ENCODE assay signal across 9 cellular contexts in genomic region chr17:77124192-77124908, GRCh38. TPM values are rescaled to one million over a fixed set of nuclear protein-coding genes. Genes with fewer than 3 reads are reported as not detected.
DNase-seq lines count a peak whose midpoint lies in the region; ATAC-seq and TF ChIP-seq lines count a peak whose summit lies in the region.
"Had no signal": no experiment of that assay in that cellular context is flagged by ENCODE, and none has a peak within 500 bp of the region (broad histone marks: within the 10 kb centered on the region; RNA-seq: fewer than 3 reads in every experiment).

No MANE protein-coding gene starts in this region.

- H3K27ac ChIP-seq in PC-3 (ENCODE audit: low read length) (peak overlapping the region; percentile 95), epithelial cell of prostate (peak overlapping the region; percentile 98)

- peaks cover 21% of the 10 kb centered on the region for H3F3A ChIP-seq in PC-3 (ENCODE audit: low read length, unreplicated experiment)

- intact Hi-C loops in PC-3 (cut with micrococcal nuclease): no loop called here

- no peaks in the 10 kb centered on the region for H3K27me3 ChIP-seq in PC-3 (ENCODE audit: low read length)
- no peaks in the 10 kb centered on the region for H3K27me3 ChIP-seq in mucosa of stomach (ENCODE audit: control insufficient read depth, insufficient read depth, low read length)

- H4K20me1 ChIP-seq in PC-3 (ENCODE audit: low read length): no peaks in the 10 kb centered on the region

- H3K9me2 ChIP-seq in PC-3 (replicated peaks; ENCODE audit: low read length): no peaks in the 10 kb centered on the region

- peak overlapping the region; percentile 63 for H3K4me2 ChIP-seq in PC-3 (ENCODE audit: low read length)

- peak overlapping the region; percentile 39 for H2AFZ ChIP-seq in PC-3 (ENCODE audit: low read length)

- H3K9me3 ChIP-seq in PC-3 (ENCODE audit: low read length): no peaks in the 10 kb centered on the region
- no peaks in the 10 kb centered on the region for H3K9me3 ChIP-seq in mucosa of stomach (ENCODE audit: control insufficient read depth, low read length)

- TF ChIP-seq CTCF in PC-3 (conservative IDR thresholded peaks at IDR 0.05; ENCODE audit: low read depth, low read length): no peak

- H3K79me2 ChIP-seq in PC-3 (ENCODE audit: low read length): 0 out of 2 replicates have a peak, but pooled peaks cover 4% of the 10 kb centered on the region

- H3K9ac ChIP-seq in PC-3 (ENCODE audit: low read length) (peak overlapping the region; percentile 57), mucosa of stomach (ENCODE audit: low read length) (peak overlapping the region; percentile 29)

- CTCF ChIA-PET in PC-3 (lab: Charles Lee): interaction anchor here (1.2 to 2.4 kb wide), 2 partner anchors 17 to 22 kb away, joined by 11 to 14 read pairs; partner anchors contain the start of gene SEC14L1

- H3K36me3 ChIP-seq in PC-3 (ENCODE audit: low read depth, low read length) (no peaks in the 10 kb centered on the region), mucosa of stomach (ENCODE audit: control insufficient read depth, insufficient read depth, low read length) (no peaks in the 10 kb centered on the region)

- H3K4me3 ChIP-seq in PC-3 (ENCODE audit: low read length): peak overlapping the region; percentile 9; the same call in 1 of the 2 replicates
- H3K4me3 ChIP-seq in mucosa of stomach (ENCODE audit: low read length): no peak overlapping the region

- BruUV-seq in PC-3 (replicated peaks; lab: Mats Ljungman, UMichigan): TSS peak; percentile 70

- ATAC-seq in PC-3: peak; percentile 23
- ATAC-seq in GM21381 (IDR thresholded peaks at IDR 0.05; ENCODE audit: unreplicated experiment): no peak
- ATAC-seq in HG02610 (IDR thresholded peaks at IDR 0.05; ENCODE audit: unreplicated experiment): no peak

- POLR2A ChIA-PET in PC-3 (lab: Charles Lee; ENCODE audit: unreplicated experiment): interaction anchor here (0.5 to 2.0 kb wide), 6 partner anchors 14 to 1705 kb away, joined by 3 to 28 read pairs (median 8); partner anchors contain the start of gene SEC14L1

- H3K4me1 ChIP-seq in PC-3 (ENCODE audit: insufficient read depth, low read length): peaks cover 64% of the 10 kb centered on the region
- H3K4me1 ChIP-seq in mucosa of stomach (ENCODE audit: control insufficient read depth, insufficient read depth, low read length): peaks cover 73% of the 10 kb centered on the region

- DNase-seq in A172 (ENCODE audit: low spot score) (peak; percentile 97), PC-3 (peak; percentile 91), epithelial cell of prostate (ENCODE audit: low read depth, low spot score) (peak; percentile 67), NCI-H187 (lab: John Stamatoyannopoulos, UW) (no peak)
- no peak for DNase-seq in stimulated activated CD4-positive, alpha-beta T cell treated with anti-CD3 and anti-CD28 coated beads, Interleukin-2, amount 100 ng/mL, for 48 hours
- DNase-seq: NCI-H82 had no signal

RNA-seq across cellular contexts. Expression of gene SEC14L1, which starts 16.4 kb away (rescaled TPM):
- 56.3 and 61.8 TPM in 2 replicates for total RNA-seq in A172 (2014; rRNA removed; shearing (Covaris generic))
- total RNA-seq in PC-3 (2014; rRNA removed): 39.8 and 50.9 TPM in 2 replicates

Comparison
In these comparisons a context has a peak if more than half of its experiments do, and no peak if none do; other contexts are left out.
1. DNase-seq: peak in A172 (single experiment), PC-3 (single experiment) and epithelial cell of prostate (single experiment); none in NCI-H187 (0 of 2) and stimulated activated CD4-positive, alpha-beta T cell treated with anti-CD3 and anti-CD28 coated beads, Interleukin-2, amount 100 ng/mL, for 48 hours (0 of 2).